5 cellular contexts compared by ENCODE assay signal in genomic region chr2:66283776-66284175, GRCh38.
"Had no signal": no experiment of that assay in that cellular context is flagged by ENCODE, and none has a peak within 500 bp of the region (broad histone marks: within the 10 kb centered on the region; RNA-seq: fewer than 3 reads in every experiment).

No MANE protein-coding gene starts in this region.

- H3K4me3 Mint-ChIP-seq: GM23338, H9 had no signal

- H3K4me3 ChIP-seq: GM23338, K562 had no signal

- H3K27ac Mint-ChIP-seq: GM23338, H9 had no signal

- DNase-seq: H9, HCEC 1CT, IMR-90 had no signal

- ATAC-seq: GM23338, K562 had no signal

- H3K4me1 Mint-ChIP-seq: GM23338, H9 had no signal
